5 cellular contexts compared by ENCODE assay signal in the genomic region with DNA sequence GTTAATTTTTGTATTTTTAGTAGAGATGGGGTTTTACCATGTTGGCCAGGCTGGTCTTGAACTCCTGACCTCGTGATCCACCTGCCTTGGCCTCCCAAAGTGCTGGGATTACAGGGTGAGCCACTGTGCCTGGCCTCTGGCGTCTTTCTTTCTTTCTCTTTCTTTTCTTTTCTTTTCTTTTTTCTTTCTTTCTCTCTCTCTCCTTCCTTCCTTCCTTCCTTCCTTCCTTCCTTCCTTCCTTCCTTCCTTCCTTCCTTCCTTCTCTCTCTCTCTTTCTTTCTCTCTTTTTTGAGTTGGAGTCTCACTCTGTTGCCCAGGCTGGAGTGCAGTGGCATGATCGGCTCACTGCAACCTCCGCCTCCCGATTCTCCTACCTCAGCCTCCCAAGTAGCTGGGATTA. TPM values are rescaled to one million over a fixed set of nuclear protein-coding genes. Genes with fewer than 3 reads are reported as not detected.
"Had no signal": no experiment of that assay in that cellular context is flagged by ENCODE, and none has a peak within 500 bp of the region (broad histone marks: within the 10 kb centered on the region; RNA-seq: fewer than 3 reads in every experiment).

No MANE protein-coding gene starts in this region.

RNA-seq across cellular contexts. Expression of a gene that starts 20.5 kb away (rescaled TPM):
- total RNA-seq: PC-9, RPMI7951, SJSA1 had no signal

RNA-seq across cellular contexts. Expression of a gene that starts 30.1 kb away (rescaled TPM):
- total RNA-seq: PC-9, Peyer's patch, RPMI7951, SJCRH30, SJSA1 had no signal

RNA-seq across cellular contexts. Expression of a gene that starts 50.9 kb away (rescaled TPM):
- total RNA-seq: PC-9, RPMI7951, SJSA1 had no signal
